In genomic region chr10:576130-576465, GRCh38 we compare ENCODE assay signal across 18 cellular contexts.
DNase-seq lines count a peak whose midpoint lies in the region; ATAC-seq and TF ChIP-seq lines count a peak whose summit lies in the region.
"Had no signal": no experiment of that assay in that cellular context is flagged by ENCODE, and none has a peak within 500 bp of the region (broad histone marks: within the 10 kb centered on the region; RNA-seq: fewer than 3 reads in every experiment).

No MANE protein-coding gene starts in this region.

- no peaks in the 10 kb centered on the region for H3K9me3 ChIP-seq in prostate gland

- peak; percentile 22 for DNase-seq in LHCN-M2 (ENCODE audit: low read depth)
- DNase-seq in coronary artery (ENCODE audit: low spot score), result no peak
- DNase-seq in left ventricle myocardium superior, result peak; percentile 34
- DNase-seq in stromal cell of bone marrow (ENCODE audit: low read depth), result peak; percentile 39
- no peak for DNase-seq in activated CD4-positive, alpha-beta T cell treated with anti-CD3 and anti-CD28 coated beads, Interleukin-2, amount 50 U/mL, for 48 hours
- no peak for DNase-seq in prostate gland (ENCODE audit: low spot score)
- no peak for DNase-seq in NCI-H1105 treated with DMSO at 0.1 percent for 48 hours (lab: John Stamatoyannopoulos, UW)
- DNase-seq: activated CD4-positive, CD25-positive, alpha-beta regulatory T cell; activated CD8-positive, alpha-beta memory T cell treated with anti-CD3 and anti-CD28 coated beads, Interleukin-2, amount 10 ng/mL, durations not matched to agents 7 days and 5 days; activated gamma-delta T cell treated with Interleukin-2 at 50 U/mL for 16 hours; foreskin melanocyte; GF-D8; immature natural killer cell; MV-4-11; NCI-H2029 treated with DMSO at 0.1 percent for 48 hours; NCI-H748 treated with DMSO at 0.1 percent for 48 hours; occipital lobe; stimulated activated CD4-positive, alpha-beta T cell treated with anti-CD3 and anti-CD28 coated beads, Interleukin-12 subunit alpha, Interleukin-12 subunit beta, amount 100 ng/mL, for 4 hours had no signal

- no peaks in the 10 kb centered on the region for H3K27me3 ChIP-seq in prostate gland (replicated peaks; ENCODE audit: insufficient read depth)

- TF ChIP-seq CTCF in coronary artery (IDR thresholded peaks at IDR 0.05) (no peak), prostate gland (IDR thresholded peaks at IDR 0.05) (no peak)

- WGBS in prostate gland, result 82% methylated on average over 10 of the region's 10 CpGs

- peak; percentile 59 for ATAC-seq in left ventricle myocardium superior
- ATAC-seq: activated CD8-positive, alpha-beta memory T cell treated with anti-CD3 and anti-CD28 coated beads, Interleukin-2, amount 10 ng/mL, durations not matched to agents 7 days and 5 days had no signal

- no peaks in the 10 kb centered on the region for H3K4me1 ChIP-seq in prostate gland (replicated peaks)

- peak overlapping the region; percentile 33 for H3K4me3 ChIP-seq in coronary artery
- H3K4me3 ChIP-seq in prostate gland, result no peak overlapping the region

- H3K36me3 ChIP-seq in prostate gland, result no peaks in the 10 kb centered on the region

- intact Hi-C loops in left ventricle myocardium superior (cut with micrococcal nuclease), result no loop called here
- intact Hi-C loops in prostate gland (cut with DNase I), result no loop called here

- TF ChIP-seq POLR2A in prostate gland (IDR thresholded peaks at IDR 0.05), result no peak

- peak overlapping the region in 1 of 2 donors; percentile 12 for H3K27ac ChIP-seq in coronary artery
- H3K27ac ChIP-seq in prostate gland, result no peak overlapping the region

Comparison
In these comparisons a context has a peak if more than half of its experiments do, and no peak if none do; other contexts are left out.
1. DNase-seq: peak in LHCN-M2 (single experiment), left ventricle myocardium superior (single experiment) and stromal cell of bone marrow (single experiment); none in coronary artery (single experiment), activated CD4-positive, alpha-beta T cell treated with anti-CD3 and anti-CD28 coated beads, Interleukin-2, amount 50 U/mL, for 48 hours (0 of 2), prostate gland (single experiment) and NCI-H1105 treated with DMSO at 0.1 percent for 48 hours (single experiment).